In the genomic region with DNA sequence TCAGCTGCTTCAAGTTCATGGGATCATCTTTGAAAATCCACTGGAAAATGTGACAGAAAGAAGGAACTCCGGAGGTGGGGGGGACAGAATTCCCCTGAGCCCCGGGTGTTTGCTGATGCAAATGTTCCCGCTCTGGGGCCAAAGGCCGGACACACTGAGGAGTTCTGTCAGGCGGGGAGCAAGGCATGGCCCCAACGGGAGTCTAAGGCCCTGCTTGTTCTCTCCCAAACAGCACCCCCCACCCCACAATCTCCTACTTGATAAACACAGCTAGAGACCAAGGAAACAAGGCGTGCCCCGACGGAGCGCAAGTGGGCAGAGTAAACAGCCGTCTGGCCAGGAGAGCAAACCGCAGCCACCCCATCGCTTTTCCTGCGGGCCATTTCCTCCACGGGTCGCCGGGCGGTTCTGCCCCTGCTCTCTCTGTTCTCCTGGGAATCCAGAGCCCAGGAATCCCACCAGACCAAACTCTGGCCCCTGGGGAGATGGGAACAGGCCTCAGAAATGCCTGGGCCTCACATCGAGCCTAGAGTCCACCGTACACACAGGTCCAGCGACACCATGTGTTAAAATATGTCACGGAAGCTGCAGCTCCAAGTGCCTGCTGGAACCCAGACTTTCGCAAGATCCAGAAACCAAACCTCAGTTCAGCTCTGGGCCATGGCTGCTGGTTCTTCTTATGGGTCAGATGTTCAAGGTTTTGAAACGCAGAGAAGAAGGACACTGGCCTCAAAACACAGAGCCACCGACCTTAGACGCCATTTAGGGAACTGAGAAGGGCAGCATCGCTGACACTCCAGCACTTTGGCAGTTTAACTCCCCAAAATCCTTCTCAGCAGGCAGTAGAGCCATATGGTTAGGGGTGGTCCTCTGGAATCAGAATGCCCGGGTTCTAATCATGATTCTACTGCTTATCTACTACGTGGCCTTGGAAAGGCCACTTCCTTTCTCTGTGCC, we compare ENCODE assay signal across 10 cellular contexts.
A peak's percentile ranks its signal among the peaks of the same experiment; 100 is the strongest.
DNase-seq lines count a peak whose midpoint lies in the region; ATAC-seq and TF ChIP-seq lines count a peak whose summit lies in the region.
"Had no signal": no experiment of that assay in that cellular context is flagged by ENCODE, and none has a peak within 500 bp of the region (broad histone marks: within the 10 kb centered on the region; RNA-seq: fewer than 3 reads in every experiment).

No MANE protein-coding gene starts in this region.

- peaks cover 35% of the 10 kb centered on the region for H3K4me1 ChIP-seq in upper lobe of right lung

- no peaks in the 10 kb centered on the region for H3K27me3 ChIP-seq in upper lobe of right lung

- ATAC-seq in activated CD4-positive, alpha-beta T cell treated with anti-CD3 and anti-CD28 coated beads for 36 hours = no peak
- no peak for ATAC-seq in memory B cell (ENCODE audit: low read depth)
- ATAC-seq in upper lobe of right lung = peak; percentile 72
- ATAC-seq in GM21723 (IDR thresholded peaks at IDR 0.05; ENCODE audit: unreplicated experiment) = no peak
- ATAC-seq in HG02798 (IDR thresholded peaks at IDR 0.05; ENCODE audit: poor library complexity, unreplicated experiment) = no peak
- ATAC-seq: HCT116 had no signal

- no peaks in the 10 kb centered on the region for H3K9me3 ChIP-seq in upper lobe of right lung

- POLR2A ChIA-PET in activated CD4-positive, alpha-beta T cell treated with anti-CD3 and anti-CD28 coated beads for 36 hours (lab: Charles Lee) = no interaction called here

- peak overlapping the region; percentile 14 for H3K27ac Mint-ChIP-seq in activated CD4-positive, alpha-beta T cell treated with anti-CD3 and anti-CD28 coated beads for 36 hours
- H3K27ac Mint-ChIP-seq in memory B cell = peak overlapping the region; percentile 89

- no peak overlapping the region for H3K4me3 ChIP-seq in cardiac fibroblast (replicated peaks in 1 of 2; ENCODE audit: low read depth in 2 of 2, low read length in 2 of 2)
- H3K4me3 ChIP-seq in upper lobe of right lung = no peak overlapping the region

- no peaks in the 10 kb centered on the region for H3K27me3 Mint-ChIP-seq in activated CD4-positive, alpha-beta T cell treated with anti-CD3 and anti-CD28 coated beads for 36 hours
- no peaks in the 10 kb centered on the region for H3K27me3 Mint-ChIP-seq in memory B cell

- H3K4me3 Mint-ChIP-seq in activated CD4-positive, alpha-beta T cell treated with anti-CD3 and anti-CD28 coated beads for 36 hours = no peak overlapping the region
- no peak overlapping the region for H3K4me3 Mint-ChIP-seq in memory B cell

- DNase-seq in activated CD4-positive, alpha-beta T cell treated with anti-CD3 and anti-CD28 coated beads for 36 hours = no peak
- DNase-seq in activated CD4-positive, alpha-beta T cell treated with anti-CD3 and anti-CD28 coated beads for 1 hour = no peak
- DNase-seq in cardiac fibroblast (ENCODE audit: low read depth in 2 of 2) (peak; percentile 25 to 40), memory B cell (ENCODE audit: low spot score in 2 of 2) (no peak), upper lobe of right lung (peak; percentile 73)
- no peak for DNase-seq in stimulated activated CD4-positive, alpha-beta T cell treated with anti-CD3 and anti-CD28 coated beads, Interleukin-2, amount 100 ng/mL, for 48 hours
- DNase-seq: effector CD4-positive, alpha-beta T cell had no signal

- H3K36me3 Mint-ChIP-seq in activated CD4-positive, alpha-beta T cell treated with anti-CD3 and anti-CD28 coated beads for 36 hours (ENCODE audit: low read depth) = peaks cover 11% of the 10 kb centered on the region
- H3K36me3 Mint-ChIP-seq in memory B cell = peaks cover 28% of the 10 kb centered on the region

- intact Hi-C loops in activated CD4-positive, alpha-beta T cell treated with anti-CD3 and anti-CD28 coated beads for 36 hours (cut with DNase I, micrococcal nuclease) = no loop called here
- intact Hi-C loops in upper lobe of right lung (cut with DNase I) = no loop called here

- CTCF ChIA-PET in activated CD4-positive, alpha-beta T cell treated with anti-CD3 and anti-CD28 coated beads for 36 hours (lab: Charles Lee) = interaction anchor here (0.6 to 0.7 kb wide), 3 partner anchors 138 to 556 kb away, joined by 3 read pairs; no protein-coding TSS in a partner anchor

- H3K27ac ChIP-seq in upper lobe of right lung = peak overlapping the region; percentile 82

- peaks cover 8% of the 10 kb centered on the region for H3K36me3 ChIP-seq in upper lobe of right lung

- H3K9me3 Mint-ChIP-seq in activated CD4-positive, alpha-beta T cell treated with anti-CD3 and anti-CD28 coated beads for 36 hours (ENCODE audit: low read depth) = no peaks in the 10 kb centered on the region
- H3K9me3 Mint-ChIP-seq in memory B cell = no peaks in the 10 kb centered on the region

- TF ChIP-seq CTCF in cardiac fibroblast (IDR thresholded peaks at IDR 0.05; ENCODE audit: low read depth, low read length) = no peak
- TF ChIP-seq CTCF in upper lobe of right lung (IDR thresholded peaks at IDR 0.05) = peak; percentile 9

- peaks cover 30% of the 10 kb centered on the region for H3K4me1 Mint-ChIP-seq in activated CD4-positive, alpha-beta T cell treated with anti-CD3 and anti-CD28 coated beads for 36 hours
- H3K4me1 Mint-ChIP-seq in memory B cell = peaks cover 51% of the 10 kb centered on the region

Comparison
In these comparisons a context has a peak if more than half of its experiments do, and no peak if none do; other contexts are left out.
1. DNase-seq: peak in cardiac fibroblast (2 of 2) and upper lobe of right lung (single experiment); none in activated CD4-positive, alpha-beta T cell treated with anti-CD3 and anti-CD28 coated beads for 36 hours (single experiment), activated CD4-positive, alpha-beta T cell treated with anti-CD3 and anti-CD28 coated beads for 1 hour (single experiment), memory B cell (0 of 2) and stimulated activated CD4-positive, alpha-beta T cell treated with anti-CD3 and anti-CD28 coated beads, Interleukin-2, amount 100 ng/mL, for 48 hours (0 of 2).